9 cellular contexts compared by ENCODE assay signal in the genomic region with DNA sequence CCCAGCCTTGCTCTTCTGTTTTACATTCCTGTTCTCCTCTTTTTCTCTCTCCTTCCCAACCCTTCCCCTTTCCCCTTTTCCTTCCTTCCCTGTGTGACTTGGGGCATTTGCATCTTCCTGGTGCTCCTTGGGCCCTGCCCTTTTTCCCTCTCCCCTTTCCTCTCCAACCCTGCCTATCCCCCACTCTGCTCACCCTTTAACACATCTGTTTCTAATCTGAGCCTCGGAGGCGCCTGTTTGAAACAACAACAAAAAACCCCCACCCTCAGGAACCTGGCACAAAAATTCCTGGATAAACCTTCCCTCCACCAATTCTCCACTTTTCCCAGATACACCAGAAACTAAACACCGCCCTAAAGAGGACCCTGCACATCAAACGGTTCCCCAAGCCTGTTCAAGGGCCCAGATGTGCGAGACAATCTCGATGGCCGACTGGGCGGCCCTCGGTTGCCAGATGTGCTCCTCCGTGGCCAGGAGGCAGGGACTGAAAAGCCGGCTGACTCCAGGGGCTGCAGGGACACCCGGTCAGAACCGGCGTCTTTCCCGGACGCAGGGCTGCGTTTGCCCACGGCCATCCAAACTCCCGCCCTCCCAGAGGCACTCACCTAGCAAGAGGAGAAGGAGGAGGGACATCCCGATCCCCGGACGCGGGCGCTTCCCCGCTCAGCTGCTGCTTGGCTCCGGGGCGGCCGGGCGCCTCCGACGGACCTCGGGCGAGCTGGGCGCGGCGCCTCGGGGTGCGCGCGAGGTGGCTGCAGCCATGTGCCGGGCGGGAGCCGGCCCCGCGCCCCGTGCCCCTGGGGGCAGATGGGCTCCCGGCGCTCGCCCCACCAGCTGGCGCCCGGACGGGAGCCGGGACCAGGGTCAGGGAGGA. TPM values are rescaled to one million over a fixed set of nuclear protein-coding genes. Genes with fewer than 3 reads are reported as not detected.
A peak's percentile ranks its signal among the peaks of the same experiment; 100 is the strongest.
DNase-seq lines count a peak whose midpoint lies in the region; ATAC-seq and TF ChIP-seq lines count a peak whose summit lies in the region.
"Had no signal": no experiment of that assay in that cellular context is flagged by ENCODE, and none has a peak within 500 bp of the region (broad histone marks: within the 10 kb centered on the region; RNA-seq: fewer than 3 reads in every experiment).

No MANE protein-coding gene starts in this region.

- DNase-seq in AG04450 (ENCODE audit: low read depth, low spot score), result no peak
- DNase-seq in central memory CD8-positive, alpha-beta T cell (ENCODE audit: low spot score in 2 of 2), result no peak
- DNase-seq in lung (ENCODE audit: low spot score), result no peak
- DNase-seq in uterus, result peak; percentile 49 to 54
- no peak for DNase-seq in RPMI8226
- DNase-seq in activated effector memory CD4-positive, alpha-beta T cell treated with Interleukin-2 at 50 U/mL for 16 hours, result no peak

- no peak overlapping the region for H3K27ac Mint-ChIP-seq in central memory CD8-positive, alpha-beta T cell (ENCODE audit: low read depth)

- peak overlapping the region; percentile 93 for H3K27ac ChIP-seq in AG04450 (ENCODE audit: low read depth, low read length)
- H3K27ac ChIP-seq in HUES48 (ENCODE audit: low read depth, low read length), result peak overlapping the region; percentile 78
- H3K27ac ChIP-seq in lung (ENCODE audit: low read depth in 1 of 2, low read length in 1 of 2), result peak overlapping the region in 1 of 2 donors; percentile 8
- peak overlapping the region; percentile 91 to 93 for H3K27ac ChIP-seq in uterus

- TF ChIP-seq POLR2A in uterus (IDR thresholded peaks at IDR 0.05), result peak in 1 of 2 donors; percentile 42

- peaks cover 3% of the 10 kb centered on the region for H3K36me3 Mint-ChIP-seq in central memory CD8-positive, alpha-beta T cell (ENCODE audit: insufficient read depth)

- no peaks in the 10 kb centered on the region for H3K36me3 ChIP-seq in HUES48 (ENCODE audit: control insufficient read depth, insufficient read depth, low read length)
- no peaks in the 10 kb centered on the region for H3K36me3 ChIP-seq in lung (ENCODE audit: control insufficient read depth in 2 of 2, insufficient read depth in 2 of 2, low read length in 2 of 2)
- H3K36me3 ChIP-seq in uterus, result no peaks in the 10 kb centered on the region

- peak overlapping the region; percentile 55 for H3K4me3 Mint-ChIP-seq in central memory CD8-positive, alpha-beta T cell

- peaks cover 13% of the 10 kb centered on the region for H3K4me1 Mint-ChIP-seq in central memory CD8-positive, alpha-beta T cell

- H3K9me3 Mint-ChIP-seq in central memory CD8-positive, alpha-beta T cell, result no peaks in the 10 kb centered on the region

- CTCF ChIA-PET in AG04450 (lab: Charles Lee), result interaction anchor here (0.7 to 1.3 kb wide), 3 partner anchors 52 to 83 kb away, joined by 3 to 10 read pairs (median 4); no protein-coding TSS in a partner anchor

- 4 to 6% methylated on average over 45 to 53 of the region's 53 CpGs for WGBS in lung, 2 donors

- no peak for TF ChIP-seq CTCF in AG04450 (IDR thresholded peaks at IDR 0.05; ENCODE audit: low read depth, low read length)
- TF ChIP-seq CTCF in lung (IDR thresholded peaks at IDR 0.05; ENCODE audit: control extremely low read depth, extremely low read depth), result no peak
- TF ChIP-seq CTCF in uterus (IDR thresholded peaks at IDR 0.05), result no peak

- H3K9me3 ChIP-seq in AG04450 (ENCODE audit: control insufficient read depth, insufficient read depth, low read length) (no peaks in the 10 kb centered on the region; the same call in 1 of the 2 replicates), HUES48 (ENCODE audit: control insufficient read depth, insufficient read depth, low read length) (no peaks in the 10 kb centered on the region), lung (ENCODE audit: control insufficient read depth in 2 of 2, insufficient read depth in 1 of 2, low read length in 1 of 2) (peaks cover 0 to 1% of the 10 kb centered on the region in 2 donors), uterus (no peaks in the 10 kb centered on the region)

- H3K27me3 ChIP-seq in AG04450 (ENCODE audit: control insufficient read depth, insufficient read depth, low read length), result no peaks in the 10 kb centered on the region
- H3K27me3 ChIP-seq in HUES48 (ENCODE audit: control insufficient read depth, insufficient read depth, low read length), result peaks cover 11% of the 10 kb centered on the region; the same call in 1 of the 2 replicates
- no peaks in the 10 kb centered on the region for H3K27me3 ChIP-seq in lung (ENCODE audit: control insufficient read depth, insufficient read depth)
- H3K27me3 ChIP-seq in uterus, result no peaks in the 10 kb centered on the region

- peak overlapping the region; percentile 68 for H3K9ac ChIP-seq in HUES48 (ENCODE audit: low read depth, low read length)

- no peak for ATAC-seq in central memory CD8-positive, alpha-beta T cell (replicated peaks; ENCODE audit: extremely low read depth, poor library complexity, severe bottlenecking)
- ATAC-seq in lung (ENCODE audit: insufficient read depth, low FRiP score), result no peak
- no peak for ATAC-seq in HG02763 (IDR thresholded peaks at IDR 0.05; ENCODE audit: unreplicated experiment)
- ATAC-seq: GM12878 had no signal

- H3K27me3 Mint-ChIP-seq in central memory CD8-positive, alpha-beta T cell, result peaks cover 77% of the 10 kb centered on the region

- intact Hi-C loops in uterus (cut with DNase I; ENCODE audit: low total_unique reads), result no loop called here

- POLR2A ChIA-PET in AG04450 (lab: Yijun Ruan, JAX), result interaction anchor here (0.7 to 1.9 kb wide), 13 partner anchors 10 to 132 kb away, joined by 3 to 12 read pairs (median 6); partner anchors contain the start of gene HSPA8

- H3K4me3 ChIP-seq in AG04450 (ENCODE audit: low read depth, low read length) (peak overlapping the region; percentile 94), HUES48 (ENCODE audit: low read depth, low read length) (peak overlapping the region; percentile 78), lung (peak overlapping the region; percentile 26), uterus (peak overlapping the region; percentile 50 to 57)
- H3K4me3 ChIP-seq: GM12878 had no signal

- H3K4me1 ChIP-seq in HUES48 (ENCODE audit: control insufficient read depth, insufficient read depth, low read length), result peaks cover 49% of the 10 kb centered on the region
- no peaks in the 10 kb centered on the region for H3K4me1 ChIP-seq in lung (ENCODE audit: control insufficient read depth in 2 of 2, insufficient read depth in 2 of 2, low read length in 2 of 2)
- H3K4me1 ChIP-seq in uterus, result no peaks in the 10 kb centered on the region

RNA-seq across cellular contexts. Expression of gene CLMP, which starts 0.5 kb away (rescaled TPM):
- polyA plus RNA-seq in AG04450 (2011; rRNA removed) (251 and 288 TPM in 2 replicates), lung (10 to 100 TPM in 1 of 2 donors, 1 to 10 TPM in 1; 5.2 to 10.8 TPM)
- polyA minus RNA-seq in AG04450 (2011; rRNA and poly(A)+ RNA removed), result 500 and 661 TPM in 2 replicates
- total RNA-seq in lung (10 to 100 TPM; 13.9 to 22.9 TPM), uterus (100 to 1,000 TPM in 2 of 4 donors, 10 to 100 TPM in 2; 51.6 to 143 (median 95.7) TPM)

Comparison
In these comparisons a context has a peak if more than half of its experiments do, and no peak if none do; other contexts are left out.
1. DNase-seq: peak in uterus (2 of 2); none in AG04450 (single experiment), central memory CD8-positive, alpha-beta T cell (0 of 2), lung (single experiment), RPMI8226 (single experiment) and activated effector memory CD4-positive, alpha-beta T cell treated with Interleukin-2 at 50 U/mL for 16 hours (single experiment).
2. H3K4me3 ChIP-seq: peak in every context shown above with its lines; median percentile 94 in AG04450; 78 in HUES48; 54 in uterus; 26 in lung.